In the genomic region with DNA sequence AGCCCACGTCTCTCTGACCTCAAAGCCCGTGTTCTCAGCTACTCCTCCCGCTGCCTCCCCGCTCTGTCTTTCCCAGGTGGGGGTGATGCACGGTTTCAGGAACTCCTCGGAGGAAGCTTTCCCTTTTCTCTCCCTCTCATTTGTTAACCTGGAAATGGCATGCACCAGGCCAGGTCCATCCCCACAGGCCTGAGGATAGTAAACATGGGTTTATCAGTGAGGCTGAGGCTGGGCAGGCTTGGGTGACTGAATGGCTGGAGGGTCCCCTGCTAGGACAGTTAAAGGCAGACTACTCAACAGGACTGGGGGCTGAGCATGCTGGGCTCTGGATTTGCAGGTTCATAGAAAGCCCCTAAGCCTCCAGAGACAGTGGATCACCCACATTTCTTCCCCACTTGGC, we compare ENCODE assay signal across 30 cellular contexts. TPM values are rescaled to one million over a fixed set of nuclear protein-coding genes. Genes with fewer than 3 reads are reported as not detected.
"Had no signal": no experiment of that assay in that cellular context is flagged by ENCODE, and none has a peak within 500 bp of the region (broad histone marks: within the 10 kb centered on the region; RNA-seq: fewer than 3 reads in every experiment).

No MANE protein-coding gene starts in this region.

- H3K36me3 ChIP-seq: ascending aorta, breast epithelium, WERI-Rb-1 had no signal

- H3K27ac Mint-ChIP-seq: activated CD4-positive, alpha-beta memory T cell treated with anti-CD3 and anti-CD28 coated beads, Interleukin-2, amount 10 ng/mL, durations not matched to agents 7 days and 5 days; activated CD4-positive, alpha-beta T cell treated with anti-CD3 and anti-CD28 coated beads for 36 hours; activated CD4-positive, alpha-beta T cell treated with anti-CD3 and anti-CD28 coated beads, Interleukin-2, amount 10 ng/mL, durations not matched to agents 24 days and 14 days; activated naive CD4-positive, alpha-beta T cell treated with anti-CD3 and anti-CD28 coated beads, Interleukin-2, amount 10 ng/mL, durations not matched to agents 7 days and 5 days; activated naive CD4-positive, alpha-beta T cell treated with anti-CD3 and anti-CD28 coated beads, Interleukin-2, amount 50 U/mL, for 72 hours; activated naive CD8-positive, alpha-beta T cell treated with anti-CD3 and anti-CD28 coated beads, Interleukin-2, amount 10 ng/mL, durations not matched to agents 7 days and 5 days; activated T-cell treated with anti-CD3 and anti-CD28 coated beads, Interleukin-2, amount 50 U/mL, for 24 hours; activated T-cell treated with anti-CD3 and anti-CD28 coated beads, Interleukin-2, amount 50 U/mL, for 72 hours; brain; dendritic cell treated with granulocyte-macrophage colony-stimulating factor and Interleukin-4, amounts not matched to agents 40 ng/mL and 50 ng/mL, for 4 days; T-helper 17 cell; T-helper 2 cell treated with Interferon-gamma antibody and Interleukin-4, amounts not matched to agents 5 μg/mL and 100 μg/mL, for 36 hours had no signal

- DNase-seq: activated CD4-positive, alpha-beta memory T cell treated with anti-CD3 and anti-CD28 coated beads, Interleukin-2, amount 10 ng/mL, durations not matched to agents 7 days and 5 days; activated CD4-positive, alpha-beta T cell treated with anti-CD3 and anti-CD28 coated beads for 36 hours; activated CD4-positive, alpha-beta T cell treated with anti-CD3 and anti-CD28 coated beads, Interleukin-2, amount 10 ng/mL, durations not matched to agents 24 days and 14 days; activated CD4-positive, alpha-beta T cell treated with anti-CD3 and anti-CD28 coated beads, Interleukin-2, amount 50 U/mL, for 4 hours; activated CD4-positive, CD25-positive, alpha-beta regulatory T cell; activated CD4-positive, CD25-positive, alpha-beta regulatory T cell treated with anti-CD3 and anti-CD28 coated beads, Interleukin-2, amount 50 U/mL, for 72 hours; activated CD8-positive, alpha-beta memory T cell treated with anti-CD3 and anti-CD28 coated beads, Interleukin-2, amount 50 U/mL, for 48 hours; activated gamma-delta T cell; activated naive CD4-positive, alpha-beta T cell; activated naive CD4-positive, alpha-beta T cell treated with anti-CD3 and anti-CD28 coated beads, Interleukin-2, amount 10 ng/mL, durations not matched to agents 7 days and 5 days; activated naive CD8-positive, alpha-beta T cell treated with anti-CD3 and anti-CD28 coated beads, Interleukin-2, amount 10 ng/mL, durations not matched to agents 7 days and 5 days; activated T-cell treated with anti-CD3 and anti-CD28 coated beads for 4 hours; activated T-cell treated with anti-CD3 and anti-CD28 coated beads, Interleukin-2, amount 50 U/mL, for 24 hours; activated T-cell treated with anti-CD3 and anti-CD28 coated beads, Interleukin-2, amount 50 U/mL, for 72 hours; dorsolateral prefrontal cortex; effector memory CD4-positive, alpha-beta T cell; erythroblast; foreskin fibroblast; T-helper 1 cell; T-helper 17 cell; T1000; WERI-Rb-1 had no signal

- ATAC-seq: activated CD4-positive, alpha-beta T cell treated with anti-CD3 and anti-CD28 coated beads for 36 hours; activated naive CD4-positive, alpha-beta T cell treated with anti-CD3 and anti-CD28 coated beads, Interleukin-2, amount 50 U/mL, for 72 hours; activated T-cell treated with anti-CD3 and anti-CD28 coated beads, Interleukin-2, amount 50 U/mL, for 72 hours; T-helper 17 cell had no signal

- H3K4me3 ChIP-seq: ascending aorta, breast epithelium, coronary artery, dorsolateral prefrontal cortex had no signal

- H3K9me3 Mint-ChIP-seq: activated CD4-positive, alpha-beta memory T cell treated with anti-CD3 and anti-CD28 coated beads, Interleukin-2, amount 10 ng/mL, durations not matched to agents 7 days and 5 days; activated CD4-positive, alpha-beta T cell treated with anti-CD3 and anti-CD28 coated beads, Interleukin-2, amount 10 ng/mL, durations not matched to agents 24 days and 14 days; activated naive CD4-positive, alpha-beta T cell treated with anti-CD3 and anti-CD28 coated beads, Interleukin-2, amount 10 ng/mL, durations not matched to agents 7 days and 5 days; activated naive CD4-positive, alpha-beta T cell treated with anti-CD3 and anti-CD28 coated beads, Interleukin-2, amount 50 U/mL, for 72 hours; activated naive CD8-positive, alpha-beta T cell treated with anti-CD3 and anti-CD28 coated beads, Interleukin-2, amount 10 ng/mL, durations not matched to agents 7 days and 5 days; activated T-cell treated with anti-CD3 and anti-CD28 coated beads, Interleukin-2, amount 50 U/mL, for 24 hours; activated T-cell treated with anti-CD3 and anti-CD28 coated beads, Interleukin-2, amount 50 U/mL, for 72 hours; central memory CD8-positive, alpha-beta T cell; dendritic cell treated with granulocyte-macrophage colony-stimulating factor and Interleukin-4, amounts not matched to agents 40 ng/mL and 50 ng/mL, for 4 days; T-helper 2 cell treated with Interferon-gamma antibody and Interleukin-4, amounts not matched to agents 5 μg/mL and 100 μg/mL, for 36 hours had no signal

- H3K4me1 Mint-ChIP-seq: activated CD4-positive, alpha-beta memory T cell treated with anti-CD3 and anti-CD28 coated beads, Interleukin-2, amount 10 ng/mL, durations not matched to agents 7 days and 5 days; activated CD4-positive, alpha-beta T cell treated with anti-CD3 and anti-CD28 coated beads for 36 hours; activated CD4-positive, alpha-beta T cell treated with anti-CD3 and anti-CD28 coated beads, Interleukin-2, amount 10 ng/mL, durations not matched to agents 24 days and 14 days; activated naive CD4-positive, alpha-beta T cell treated with anti-CD3 and anti-CD28 coated beads, Interleukin-2, amount 10 ng/mL, durations not matched to agents 7 days and 5 days; activated naive CD8-positive, alpha-beta T cell treated with anti-CD3 and anti-CD28 coated beads, Interleukin-2, amount 10 ng/mL, durations not matched to agents 7 days and 5 days; central memory CD8-positive, alpha-beta T cell had no signal

- H3K9me3 ChIP-seq: ascending aorta, breast epithelium had no signal

- H3K4me3 Mint-ChIP-seq: activated CD4-positive, alpha-beta memory T cell treated with anti-CD3 and anti-CD28 coated beads, Interleukin-2, amount 10 ng/mL, durations not matched to agents 7 days and 5 days; activated CD4-positive, alpha-beta T cell treated with anti-CD3 and anti-CD28 coated beads for 36 hours; activated CD4-positive, alpha-beta T cell treated with anti-CD3 and anti-CD28 coated beads, Interleukin-2, amount 10 ng/mL, durations not matched to agents 24 days and 14 days; activated naive CD4-positive, alpha-beta T cell treated with anti-CD3 and anti-CD28 coated beads, Interleukin-2, amount 10 ng/mL, durations not matched to agents 7 days and 5 days; activated naive CD8-positive, alpha-beta T cell treated with anti-CD3 and anti-CD28 coated beads, Interleukin-2, amount 10 ng/mL, durations not matched to agents 7 days and 5 days; activated T-cell treated with anti-CD3 and anti-CD28 coated beads, Interleukin-2, amount 50 U/mL, for 24 hours; activated T-cell treated with anti-CD3 and anti-CD28 coated beads, Interleukin-2, amount 50 U/mL, for 72 hours; brain; central memory CD8-positive, alpha-beta T cell; dendritic cell treated with granulocyte-macrophage colony-stimulating factor and Interleukin-4, amounts not matched to agents 40 ng/mL and 50 ng/mL, for 4 days; T-helper 17 cell; T-helper 2 cell treated with Interferon-gamma antibody and Interleukin-4, amounts not matched to agents 5 μg/mL and 100 μg/mL, for 36 hours had no signal

- H3K27ac ChIP-seq: ascending aorta, breast epithelium, coronary artery, WERI-Rb-1 had no signal

- H3K27me3 ChIP-seq: ascending aorta had no signal

- H3K36me3 Mint-ChIP-seq: activated naive CD4-positive, alpha-beta T cell treated with anti-CD3 and anti-CD28 coated beads, Interleukin-2, amount 10 ng/mL, durations not matched to agents 7 days and 5 days; activated naive CD4-positive, alpha-beta T cell treated with anti-CD3 and anti-CD28 coated beads, Interleukin-2, amount 50 U/mL, for 72 hours; activated naive CD8-positive, alpha-beta T cell treated with anti-CD3 and anti-CD28 coated beads, Interleukin-2, amount 10 ng/mL, durations not matched to agents 7 days and 5 days; brain had no signal

- H3K4me1 ChIP-seq: ascending aorta, breast epithelium had no signal

RNA-seq across cellular contexts. Expression of gene WSCD2, which starts 7.6 kb away (rescaled TPM):
- total RNA-seq: activated CD4-positive, alpha-beta memory T cell treated with anti-CD3 and anti-CD28 coated beads, Interleukin-2, amount 10 ng/mL, durations not matched to agents 7 days and 5 days; activated CD4-positive, alpha-beta T cell treated with anti-CD3 and anti-CD28 coated beads for 36 hours; activated CD4-positive, alpha-beta T cell treated with anti-CD3 and anti-CD28 coated beads, Interleukin-2, amount 10 ng/mL, durations not matched to agents 24 days and 14 days; activated naive CD4-positive, alpha-beta T cell treated with anti-CD3 and anti-CD28 coated beads, Interleukin-2, amount 50 U/mL, for 72 hours; activated naive CD8-positive, alpha-beta T cell treated with anti-CD3 and anti-CD28 coated beads, Interleukin-2, amount 10 ng/mL, durations not matched to agents 7 days and 5 days; activated T-cell treated with anti-CD3 and anti-CD28 coated beads, Interleukin-2, amount 50 U/mL, for 72 hours had no signal
